Comparison of ENCODE assay signal across 16 cellular contexts in the genomic region with DNA sequence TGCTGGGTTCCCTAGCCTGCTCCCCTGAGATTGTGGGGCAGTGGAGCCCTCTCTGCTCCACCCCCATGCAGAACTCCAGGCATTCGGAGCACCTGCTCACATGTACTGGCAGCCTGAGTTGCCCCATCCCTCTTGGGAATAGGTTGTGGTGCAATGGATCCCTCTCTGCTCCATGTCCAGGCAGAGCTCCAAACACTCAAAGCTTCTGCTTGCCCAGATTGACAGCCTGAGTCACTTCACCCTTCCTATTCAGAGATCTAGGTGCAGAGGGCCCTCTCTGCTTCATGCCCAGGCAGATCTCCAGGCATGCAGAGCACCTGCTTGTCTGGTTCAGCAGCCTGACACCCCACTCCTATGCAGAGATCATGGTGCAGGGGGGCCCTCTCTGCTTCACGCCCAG. TPM values are rescaled to one million over a fixed set of nuclear protein-coding genes. Genes with fewer than 3 reads are reported as not detected.
DNase-seq lines count a peak whose midpoint lies in the region; ATAC-seq and TF ChIP-seq lines count a peak whose summit lies in the region.
"Had no signal": no experiment of that assay in that cellular context is flagged by ENCODE, and none has a peak within 500 bp of the region (broad histone marks: within the 10 kb centered on the region; RNA-seq: fewer than 3 reads in every experiment).

No MANE protein-coding gene starts in this region.

- no peak for TF ChIP-seq CTCF in foreskin fibroblast (IDR thresholded peaks at IDR 0.05; ENCODE audit: low read depth, low read length)

- ATAC-seq in GM18517 (IDR thresholded peaks at IDR 0.05; ENCODE audit: unreplicated experiment): peak; percentile 13
- ATAC-seq in HG02610 (IDR thresholded peaks at IDR 0.05; ENCODE audit: unreplicated experiment): peak; percentile 49
- ATAC-seq in HG02852 (IDR thresholded peaks at IDR 0.05; ENCODE audit: unreplicated experiment): no peak
- ATAC-seq in left colon: no peak
- ATAC-seq: sciatic nerve had no signal

- no peak overlapping the region for H3K4me3 ChIP-seq in foreskin fibroblast (ENCODE audit: low read depth in 1 of 2, low read length in 2 of 2)
- H3K4me3 ChIP-seq: SJSA1 had no signal

- peak; percentile 47 for DNase-seq in NCI-H2107 (lab: John Stamatoyannopoulos, UW)
- peak; percentile 4 to 23 for DNase-seq in foreskin fibroblast
- no peak for DNase-seq in left colon
- DNase-seq in stimulated activated CD4-positive, alpha-beta T cell treated with anti-CD3 and anti-CD28 coated beads, Interleukin-4, amount 100 ng/mL, for 1 hour: no peak
- no peak for DNase-seq in D341Med (ENCODE audit: low spot score)
- DNase-seq: activated CD8-positive, alpha-beta memory T cell treated with anti-CD3 and anti-CD28 coated beads, Interleukin-2, amount 50 U/mL, for 48 hours; activated naive CD8-positive, alpha-beta T cell treated with anti-CD3 and anti-CD28 coated beads, Interleukin-2, amount 50 U/mL, for 24 hours; naive B cell; NK-92 treated with Interleukin-12 subunit alpha and Interleukin-12 subunit beta, amount 100 ng/mL, for 24 hours had no signal

- intact Hi-C loops in left colon (cut with DNase I, micrococcal nuclease): no loop called here

RNA-seq across cellular contexts. Expression of gene TEX13B, which starts 18.6 kb away (rescaled TPM):
- not detected for total RNA-seq in left colon
- total RNA-seq: dermis blood vessel endothelial cell, sciatic nerve, SJSA1, subcutaneous adipose tissue had no signal

RNA-seq across cellular contexts. Expression of gene VSIG1, which starts 44.1 kb away (rescaled TPM):
- under 1 TPM in 1 of 2 donors, not detected in 1; 0.50 TPM for total RNA-seq in left colon
- total RNA-seq: subcutaneous adipose tissue had no signal

Comparison
In these comparisons a context has a peak if more than half of its experiments do, and no peak if none do; other contexts are left out.
1. ATAC-seq: peak in GM18517 (single experiment) and HG02610 (single experiment); none in HG02852 (single experiment) and left colon (single experiment).
2. DNase-seq: peak in NCI-H2107 (single experiment) and foreskin fibroblast (2 of 2); none in left colon (0 of 2), stimulated activated CD4-positive, alpha-beta T cell treated with anti-CD3 and anti-CD28 coated beads, Interleukin-4, amount 100 ng/mL, for 1 hour (single experiment) and D341Med (single experiment).